ENCODE assay signal across 8 cellular contexts in genomic region chr15:64426845-64427465, GRCh38. TPM values are rescaled to one million over a fixed set of nuclear protein-coding genes. Genes with fewer than 3 reads are reported as not detected.
A peak's percentile ranks its signal among the peaks of the same experiment; 100 is the strongest.
DNase-seq lines count a peak whose midpoint lies in the region; ATAC-seq, FAIRE-seq and TF ChIP-seq lines count a peak whose summit lies in the region.

No MANE protein-coding gene starts in this region.

- peak; percentile 35 for TF ChIP-seq CTCF in 22Rv1 (IDR thresholded peaks at IDR 0.05)
- peak; percentile 28 for TF ChIP-seq CTCF in fibroblast of mammary gland (conservative IDR thresholded peaks at IDR 0.05; ENCODE audit: control insufficient read depth, insufficient read depth, low read depth, low read length)
- TF ChIP-seq CTCF in thyroid gland (IDR thresholded peaks at IDR 0.05) = peak in 3 of 6 experiments; percentile 36 to 71 (median 51)

- peaks cover 6 to 42% of the 10 kb centered on the region in 2 donors for H3K36me3 ChIP-seq in thyroid gland

- no peaks in the 10 kb centered on the region for H3K27me3 ChIP-seq in thyroid gland

- intact Hi-C loops in thyroid gland (cut with DNase I) = loop anchor here (5.0 kb wide), 1 partner anchor 255 kb away; no protein-coding TSS in a partner anchor

- DNase-seq in RKO (ENCODE audit: low spot score) = peak; percentile 53
- DNase-seq in fibroblast of mammary gland (ENCODE audit: low read depth) = peak; percentile 47
- DNase-seq in thyroid gland = no peak
- no peak for DNase-seq in GM12892 (ENCODE audit: insufficient read length)

- H3K9me3 ChIP-seq in thyroid gland = no peaks in the 10 kb centered on the region

- peak; percentile 85 for FAIRE-seq in G401.6 (lab: Jason Lieb, UNC)
- no peak for FAIRE-seq in GM12892 (lab: Jason Lieb, UNC)

- WGBS in thyroid gland, 2 donors = 85 to 91% methylated on average over 7 of the region's 7 CpGs

- TF ChIP-seq POLR2A in thyroid gland (IDR thresholded peaks at IDR 0.05) = no peak
- TF ChIP-seq POLR2A in GM12892 (IDR thresholded peaks at IDR 0.05; ENCODE audit: low read depth, low read length) = no peak
- no peak for TF ChIP-seq POLR2A in GM18505 (IDR thresholded peaks at IDR 0.05; ENCODE audit: borderline replicate concordance, extremely low read depth, insufficient read depth, insufficient read length)

- no peak overlapping the region for H3K27ac ChIP-seq in 22Rv1
- H3K27ac ChIP-seq in thyroid gland = peak overlapping the region; percentile 11 to 37 (median 21)

- H3K4me3 ChIP-seq in fibroblast of mammary gland (ENCODE audit: control insufficient read depth, low read depth, low read length) = no peak overlapping the region
- no peak overlapping the region for H3K4me3 ChIP-seq in thyroid gland (replicated peaks in 1 of 3)

- H3K4me1 ChIP-seq in thyroid gland = peaks cover 15 to 21% of the 10 kb centered on the region in 2 donors

- ATAC-seq in GM18498 (IDR thresholded peaks at IDR 0.05; ENCODE audit: unreplicated experiment) (no peak), GM18505 (IDR thresholded peaks at IDR 0.05; ENCODE audit: unreplicated experiment) (no peak)

RNA-seq across cellular contexts. Expression of gene ZNF609, which starts 33.4 kb away (rescaled TPM):
- 10 to 100 TPM; 25.2 to 45.5 (median 32.6) TPM for total RNA-seq in thyroid gland
- 13.5 TPM for polyA plus RNA-seq in GM12892 (2012; ENCODE audit: missing spikeins)

RNA-seq across cellular contexts. Expression of gene TRIP4, which starts 39.3 kb away (rescaled TPM):
- 10 to 100 TPM; 13.7 to 39.6 (median 21.7) TPM for total RNA-seq in thyroid gland
- polyA plus RNA-seq in GM12892 (2012; ENCODE audit: missing spikeins) = 18.4 TPM

RNA-seq across cellular contexts. Expression of gene PCLAF, which starts 45.7 kb away (rescaled TPM):
- 1 to 10 TPM in 3 of 4 donors, not detected in 1; 3.4 to 8.7 (median 3.5) TPM for total RNA-seq in thyroid gland
- polyA plus RNA-seq in GM12892 (2012; ENCODE audit: missing spikeins) = 230 TPM

Comparison
In these comparisons a context has a peak if more than half of its experiments do, and no peak if none do; other contexts are left out.
1. DNase-seq: peak in RKO (single experiment) and fibroblast of mammary gland (single experiment); none in thyroid gland (0 of 2) and GM12892 (single experiment).